In genomic region chr19:18143902-18144301, GRCh38 we compare ENCODE assay signal across 31 cellular contexts. TPM values are rescaled to one million over a fixed set of nuclear protein-coding genes. Genes with fewer than 3 reads are reported as not detected.
"Had no signal": no experiment of that assay in that cellular context is flagged by ENCODE, and none has a peak within 500 bp of the region (broad histone marks: within the 10 kb centered on the region; RNA-seq: fewer than 3 reads in every experiment).

No MANE protein-coding gene starts in this region.

- H3K9me3 ChIP-seq: esophagus squamous epithelium, heart right ventricle, left lung, mucosa of descending colon, prostate gland, right atrium auricular region, sigmoid colon, stomach, thyroid gland, vagina had no signal

- H3K27me3 Mint-ChIP-seq: effector memory CD8-positive, alpha-beta T cell; naive B cell; stimulated activated memory B cell treated with anti-CD40 and anti-IgM and Interleukin-4, amounts not matched to agents 10 μg/mL and 1 μg/mL and 100 μg/mL, for 72 hours had no signal

- H3K27ac ChIP-seq: esophagus squamous epithelium, heart right ventricle, left lung, prostate gland, right atrium auricular region, sigmoid colon, stomach, thyroid gland, vagina had no signal

- H3K4me3 Mint-ChIP-seq: effector memory CD8-positive, alpha-beta T cell; mesothelial cell of epicardium; naive B cell; nephron progenitor cell; stimulated activated memory B cell treated with anti-CD40 and anti-IgM and Interleukin-4, amounts not matched to agents 10 μg/mL and 1 μg/mL and 100 μg/mL, for 72 hours had no signal

- H3K4me1 Mint-ChIP-seq: mesothelial cell of epicardium, nephron progenitor cell had no signal

- ATAC-seq: effector memory CD8-positive, alpha-beta T cell; heart right ventricle; left cardiac atrium; left lung; mucosa of descending colon; stimulated activated memory B cell treated with anti-CD40 and anti-IgM and Interleukin-4, amounts not matched to agents 10 μg/mL and 1 μg/mL and 100 μg/mL, for 72 hours had no signal

- FAIRE-seq: endometrium, islet of Langerhans had no signal

- H3K4me1 ChIP-seq: heart right ventricle, left lung, prostate gland, right atrium auricular region, sigmoid colon, stomach, thyroid gland, vagina had no signal

- H3K27ac Mint-ChIP-seq: mesothelial cell of epicardium; nephron progenitor cell; stimulated activated memory B cell treated with anti-CD40 and anti-IgM and Interleukin-4, amounts not matched to agents 10 μg/mL and 1 μg/mL and 100 μg/mL, for 72 hours had no signal

- DNase-seq: cortex of kidney; effector memory CD8-positive, alpha-beta T cell; erythroblast; esophagus squamous epithelium; foreskin melanocyte; glutamatergic neuron; heart right ventricle; hippocampal formation; left cardiac atrium; left lung; mesenchymal stem cell; naive B cell; nephron progenitor cell; nucleus accumbens; sigmoid colon; stimulated activated CD4-positive, alpha-beta T cell treated with anti-CD3 and anti-CD28 coated beads, Interleukin-2, amount 100 ng/mL, for 24 hours; stimulated activated CD4-positive, alpha-beta T cell treated with anti-CD3 and anti-CD28 coated beads, Interleukin-4, amount 100 ng/mL, for 24 hours; stomach; thyroid gland; trophoblast cell had no signal

- H3K9me3 Mint-ChIP-seq: effector memory CD8-positive, alpha-beta T cell; nephron progenitor cell; stimulated activated memory B cell treated with anti-CD40 and anti-IgM and Interleukin-4, amounts not matched to agents 10 μg/mL and 1 μg/mL and 100 μg/mL, for 72 hours had no signal

- H3K27me3 ChIP-seq: esophagus squamous epithelium, heart right ventricle, left lung, right atrium auricular region, sigmoid colon, stomach, thyroid gland, vagina had no signal

- H3K4me3 ChIP-seq: esophagus squamous epithelium, heart right ventricle, left lung, mucosa of descending colon, prostate gland, right atrium auricular region, sigmoid colon, stomach, thyroid gland, vagina had no signal

RNA-seq across cellular contexts. Expression of gene IFI30, which starts 29.7 kb away (rescaled TPM):
- total RNA-seq: osteocyte had no signal

RNA-seq across cellular contexts. Expression of gene IL12RB1, which starts 57.2 kb away (rescaled TPM):
- total RNA-seq: kidney epithelial cell, mesothelial cell of epicardium, temporal lobe, vagina had no signal
